In genomic region chr16:81076566-81077076, GRCh38 we compare ENCODE assay signal across 8 cellular contexts. TPM values are rescaled to one million over a fixed set of nuclear protein-coding genes. Genes with fewer than 3 reads are reported as not detected.
A peak's percentile ranks its signal among the peaks of the same experiment; 100 is the strongest.
DNase-seq lines count a peak whose midpoint lies in the region; ATAC-seq and TF ChIP-seq lines count a peak whose summit lies in the region.

No MANE protein-coding gene starts in this region.

- no peak overlapping the region for H2BK12ac ChIP-seq in mesenchymal stem cell (ENCODE audit: low read length in 2 of 2)

- 2% methylated on average over 27 of the region's 27 CpGs for WGBS in mesenchymal stem cell

- peaks cover 1% of the 10 kb centered on the region for H3K79me1 ChIP-seq in mesenchymal stem cell (replicated peaks; ENCODE audit: low read length, poor library complexity, severe bottlenecking)

- peak overlapping the region; percentile 94 for H3K27ac ChIP-seq in effector memory CD4-positive, alpha-beta T cell (ENCODE audit: insufficient read depth, low read length, poor library complexity, severe bottlenecking)
- H3K27ac ChIP-seq in mesenchymal stem cell (ENCODE audit: low read length, poor library complexity, severe bottlenecking) = peak overlapping the region; percentile 56

- peak; percentile 79 for ATAC-seq in GM19467 (IDR thresholded peaks at IDR 0.05; ENCODE audit: unreplicated experiment)
- peak; percentile 41 for ATAC-seq in HG03575 (IDR thresholded peaks at IDR 0.05; ENCODE audit: extremely low read depth, insufficient number of reproducible peaks, low FRiP score, unreplicated experiment)

- H3K27me3 ChIP-seq in effector memory CD4-positive, alpha-beta T cell (replicated peaks; ENCODE audit: control insufficient read depth, insufficient read depth, low read length, poor library complexity, severe bottlenecking) = no peaks in the 10 kb centered on the region
- H3K27me3 ChIP-seq in mesenchymal stem cell (ENCODE audit: control insufficient read depth in 1 of 2, insufficient read depth in 1 of 2, low read length in 2 of 2) = no peaks in the 10 kb centered on the region

- peak overlapping the region; percentile 92 for H2AFZ ChIP-seq in mesenchymal stem cell (ENCODE audit: low read depth, low read length)

- H3K9me3 ChIP-seq in effector memory CD4-positive, alpha-beta T cell (ENCODE audit: control insufficient read depth, low read length) = no peaks in the 10 kb centered on the region
- no peaks in the 10 kb centered on the region for H3K9me3 ChIP-seq in mesenchymal stem cell (ENCODE audit: control insufficient read depth, low read length)

- no peak overlapping the region for H3K27ac Mint-ChIP-seq in CD14-positive monocyte

- peak overlapping the region; percentile 69 for H3K4me3 ChIP-seq in effector memory CD4-positive, alpha-beta T cell (ENCODE audit: insufficient read depth, low read depth, low read length, poor library complexity, severe bottlenecking)
- peak overlapping the region; percentile 79 to 91 for H3K4me3 ChIP-seq in mesenchymal stem cell (ENCODE audit: insufficient read depth in 1 of 2, low read depth in 1 of 2, low read length in 2 of 2)

- no peak overlapping the region for H2BK120ac ChIP-seq in mesenchymal stem cell (ENCODE audit: low read depth, low read length)

- no peak overlapping the region for H3K4me3 Mint-ChIP-seq in CD14-positive monocyte

- H2BK5ac ChIP-seq in mesenchymal stem cell (ENCODE audit: low read depth, low read length, poor library complexity, severe bottlenecking) = no peak overlapping the region

- intact Hi-C loops in CD14-positive monocyte (cut with micrococcal nuclease) = loop anchor here (1.0 to 2.0 kb wide), 4 partner anchors 20 to 69 kb away; partner anchors contain the start of genes GCSH (in 2 of the 2) and CENPN (in 1 of the 2)

- H4K8ac ChIP-seq in mesenchymal stem cell (ENCODE audit: low read length) = peak overlapping the region; percentile 66

- peak overlapping the region; percentile 94 for H3K4me2 ChIP-seq in mesenchymal stem cell (ENCODE audit: low read length, poor library complexity, severe bottlenecking)

- H3K4me1 Mint-ChIP-seq in CD14-positive monocyte = peaks cover 8% of the 10 kb centered on the region

- H3K14ac ChIP-seq in mesenchymal stem cell (ENCODE audit: low read length in 2 of 2) = no peak overlapping the region

- DNase-seq in CD14-positive monocyte (ENCODE audit: low spot score) (peak; percentile 89), NCI-H774 (lab: John Stamatoyannopoulos, UW) (peak; percentile 65), mesenchymal stem cell (peak; percentile 94)
- DNase-seq in activated CD4-positive, alpha-beta T cell treated with anti-CD3 and anti-CD28 coated beads, Interleukin-2, amount 50 U/mL, for 48 hours = peak; percentile 94
- DNase-seq in effector memory CD4-positive, alpha-beta T cell = peak; percentile 86 to 90 (median 88)
- DNase-seq in stimulated activated CD8-positive, alpha-beta memory T cell treated with anti-CD3 and anti-CD28 coated beads, Interleukin-12 subunit alpha, Interleukin-12 subunit beta, amount 100 ng/mL, for 24 hours (ENCODE audit: extremely low read depth) = peak; percentile 73

- H3K18ac ChIP-seq in mesenchymal stem cell (ENCODE audit: low read depth in 1 of 2, low read length in 2 of 2) = peak overlapping the region in 1 of 2 experiments; percentile 0

- no peak overlapping the region for H3K23ac ChIP-seq in mesenchymal stem cell (ENCODE audit: low read length in 2 of 2)

- H2BK15ac ChIP-seq in mesenchymal stem cell (ENCODE audit: low read depth, poor library complexity, severe bottlenecking) = no peak overlapping the region

- no peaks in the 10 kb centered on the region for H3K36me3 Mint-ChIP-seq in CD14-positive monocyte

- TF ChIP-seq CTCF in CD14-positive monocyte (IDR thresholded peaks at IDR 0.05) = no peak

- H4K91ac ChIP-seq in mesenchymal stem cell (ENCODE audit: low read length) = peak overlapping the region; percentile 34

- H3K36me3 ChIP-seq in effector memory CD4-positive, alpha-beta T cell (ENCODE audit: control insufficient read depth, insufficient read depth, low read length) = no peaks in the 10 kb centered on the region
- H3K36me3 ChIP-seq in mesenchymal stem cell (ENCODE audit: control insufficient read depth in 1 of 2, insufficient read depth in 2 of 2, low read depth in 1 of 2, low read length in 2 of 2) = no peaks in the 10 kb centered on the region

- H2AK5ac ChIP-seq in mesenchymal stem cell (ENCODE audit: low read length, severe bottlenecking) = no peak overlapping the region

- H3K9ac ChIP-seq in mesenchymal stem cell (ENCODE audit: low read length) = peak overlapping the region; percentile 99

- no peaks in the 10 kb centered on the region for H3K9me3 Mint-ChIP-seq in CD14-positive monocyte

- H3K4me1 ChIP-seq in effector memory CD4-positive, alpha-beta T cell (ENCODE audit: control insufficient read depth, insufficient read depth, low read length, poor library complexity, severe bottlenecking) = no peaks in the 10 kb centered on the region
- H3K4me1 ChIP-seq in mesenchymal stem cell (ENCODE audit: control insufficient read depth, insufficient read depth, low read depth, low read length) = peaks cover 9% of the 10 kb centered on the region

- H3K4ac ChIP-seq in mesenchymal stem cell (ENCODE audit: low read depth in 1 of 2, low read length in 2 of 2) = no peak overlapping the region

- peaks cover 0 to 4% (median 2%) of the 10 kb centered on the region in 3 donors for H3K27me3 Mint-ChIP-seq in CD14-positive monocyte (ENCODE audit: low read depth in 3 of 3)

RNA-seq across cellular contexts. Expression of gene C16orf46, which starts 0.4 kb away (rescaled TPM):
- polyA plus RNA-seq in CD14-positive monocyte = under 1 TPM in 1 of 2 donors, not detected in 1; 0.42 TPM
- 0.79 TPM for polyA plus RNA-seq in mesenchymal stem cell (2013, experiment 1 of 2)
- 1.1 TPM for polyA plus RNA-seq in mesenchymal stem cell (2013, experiment 2 of 2)

RNA-seq across cellular contexts. Expression of gene GCSH, which starts 19.6 kb away (rescaled TPM):
- 1 to 10 TPM; 1.0 to 2.0 TPM for polyA plus RNA-seq in CD14-positive monocyte
- 31.2 TPM for polyA plus RNA-seq in mesenchymal stem cell (2013, experiment 1 of 2)
- polyA plus RNA-seq in mesenchymal stem cell (2013, experiment 2 of 2) = 36.8 TPM

RNA-seq across cellular contexts. Expression of gene ATMIN, which starts 41.0 kb away (rescaled TPM):
- 10 to 100 TPM; 10.9 to 17.6 TPM for polyA plus RNA-seq in CD14-positive monocyte
- 29.0 TPM for polyA plus RNA-seq in mesenchymal stem cell (2013, experiment 1 of 2)
- 29.6 TPM for polyA plus RNA-seq in mesenchymal stem cell (2013, experiment 2 of 2)

Comparison
In these comparisons a context has a peak if more than half of its experiments do, and no peak if none do; other contexts are left out.
1. Peak in every context shown above with its lines: DNase-seq, ATAC-seq, H3K4me3 ChIP-seq and H3K27ac ChIP-seq.